In genomic region chr17:47188799-47189731, GRCh38 we compare ENCODE assay signal across 8 cellular contexts. TPM values are rescaled to one million over a fixed set of nuclear protein-coding genes. Genes with fewer than 3 reads are reported as not detected.
A peak's percentile ranks its signal among the peaks of the same experiment; 100 is the strongest.
DNase-seq lines count a peak whose midpoint lies in the region; ATAC-seq, FAIRE-seq and TF ChIP-seq lines count a peak whose summit lies in the region.

CDC27 (minus strand) TSS chr17:47189295; CDS start chr17:47189172, 123 bp downstream.

- FAIRE-seq in islet of Langerhans (lab: Jason Lieb, UNC), result peak; percentile 99

- DNase-seq in AG10803 (ENCODE audit: low read depth), result peak; percentile 95
- DNase-seq in NCI-H460 (ENCODE audit: extremely low read depth, low read depth), result peak; percentile 100
- peak; percentile 100 for DNase-seq in activated CD4-positive, CD25-positive, alpha-beta regulatory T cell treated with anti-CD3 and anti-CD28 coated beads, Interleukin-2, amount 50 U/mL, for 72 hours
- DNase-seq in cerebellar nuclear complex (lab: John Stamatoyannopoulos, UW), result peak; percentile 75 to 79
- DNase-seq in stimulated activated CD4-positive, alpha-beta T cell treated with anti-CD3 and anti-CD28 coated beads, Interleukin-12 subunit alpha, Interleukin-12 subunit beta, amount 100 ng/mL, for 4 hours, result peak; percentile 100

- peak within 1 kb of the TSS; percentile 87 for H3K4me3 ChIP-seq in AG10803 (ENCODE audit: low read length)

- no peak for TF ChIP-seq CTCF in AG10803 (conservative IDR thresholded peaks at IDR 0.05; ENCODE audit: low read length)

- ATAC-seq in GM19043 (IDR thresholded peaks at IDR 0.05; ENCODE audit: low read depth, unreplicated experiment) (peak; percentile 91), HG03378 (IDR thresholded peaks at IDR 0.05; ENCODE audit: unreplicated experiment) (peak; percentile 86)

RNA-seq across cellular contexts. Expression of gene CDC27, which starts in this region (rescaled TPM):
- total RNA-seq in NCI-H460 (2014; rRNA removed; shearing (Covaris generic)), result 105 and 138 TPM in 2 replicates
- polyA plus RNA-seq in NCI-H460 (2014; cell fraction: nucleus; rRNA removed), result 76.1 and 76.5 TPM in 2 replicates

Comparison
In these comparisons a context has a peak if more than half of its experiments do, and no peak if none do; other contexts are left out.
1. Peak in every context shown above with its lines: DNase-seq, ATAC-seq and H3K4me3 ChIP-seq.